In genomic region chr3:157618075-157618760, GRCh38 we compare ENCODE assay signal across 8 cellular contexts.
DNase-seq lines count a peak whose midpoint lies in the region; TF ChIP-seq lines count a peak whose summit lies in the region.

No MANE protein-coding gene starts in this region.

- H3K4me3 Mint-ChIP-seq in endodermal cell: no peak overlapping the region

- H3K4me1 Mint-ChIP-seq in endodermal cell: peaks cover 9% of the 10 kb centered on the region

- H3K9me3 ChIP-seq in endodermal cell (ENCODE audit: control insufficient read depth, low read length): no peaks in the 10 kb centered on the region

- no peak overlapping the region for H3K27ac Mint-ChIP-seq in endodermal cell

- H3K36me3 ChIP-seq in endodermal cell (ENCODE audit: control insufficient read depth, insufficient read depth, low read length): no peaks in the 10 kb centered on the region

- H3K27ac ChIP-seq in endodermal cell (ENCODE audit: low read depth, low read length): no peak overlapping the region

- TF ChIP-seq CTCF in GM10248 (IDR thresholded peaks at IDR 0.05; ENCODE audit: control extremely low read depth, extremely low read depth, low read depth, missing control alignments) (peak; percentile 61), endodermal cell (conservative IDR thresholded peaks at IDR 0.05) (peak; percentile 80)

- 37 to 42% methylated on average over 2 to 5 of the region's 6 CpGs for WGBS in endodermal cell (ENCODE audit: insufficient coverage in 1 of 2, insufficient read length in 1 of 2), 2 experiments

- H3K36me3 Mint-ChIP-seq in endodermal cell (ENCODE audit: low read depth): no peaks in the 10 kb centered on the region

- POLR2A ChIA-PET in GM10248 (lab: Yijun Ruan, JAX): no interaction called here
- POLR2A ChIA-PET in HEK293T (lab: Yijun Ruan, JAX): no interaction called here

- no peaks in the 10 kb centered on the region for H3K9me3 Mint-ChIP-seq in endodermal cell

- H3K4me1 ChIP-seq in endodermal cell (ENCODE audit: control insufficient read depth, insufficient read depth, low read length): no peaks in the 10 kb centered on the region

- no peaks in the 10 kb centered on the region for H3K27me3 ChIP-seq in endodermal cell (ENCODE audit: control insufficient read depth, insufficient read depth, low read length, poor library complexity, severe bottlenecking)

- peak; percentile 18 for DNase-seq in 8988T
- DNase-seq in GM10248 (ENCODE audit: extremely low spot score): peak; percentile 53
- peak; percentile 47 for DNase-seq in HEK293T (ENCODE audit: extremely low spot score)
- DNase-seq in M059J (ENCODE audit: low read depth): peak; percentile 87
- DNase-seq in RKO (ENCODE audit: low spot score): peak; percentile 92
- DNase-seq in endodermal cell: no peak
- peak; percentile 48 for DNase-seq in middle frontal gyrus (ENCODE audit: extremely low spot score, low spot score)
- no peak for DNase-seq in islet precursor cell

- no peaks in the 10 kb centered on the region for H3K27me3 Mint-ChIP-seq in endodermal cell (ENCODE audit: insufficient read depth)

- CTCF ChIA-PET in GM10248 (lab: Yijun Ruan, JAX) (interaction anchor here (1.1 to 4.6 kb wide), 4 partner anchors 11 to 1025 kb away, joined by 4 to 36 read pairs (median 4); no protein-coding TSS in a partner anchor), HEK293T (lab: Yijun Ruan, JAX) (interaction anchor here (0.6 kb wide), 1 partner anchor 243 kb away, joined by 3 read pairs; no protein-coding TSS in a partner anchor)

- no peak overlapping the region for H3K4me3 ChIP-seq in endodermal cell (ENCODE audit: low read length)

- no peak overlapping the region for H3K9ac ChIP-seq in endodermal cell (ENCODE audit: extremely low read depth, low read length, poor library complexity, severe bottlenecking)

TF ChIP-seq in HEK293T, 16 proteins besides CTCF, POLR2A, EP300 and RAD21:
- TF ChIP-seq ZNF384 (IDR thresholded peaks at IDR 0.05) (peak; percentile 96), PKNOX1 (IDR thresholded peaks at IDR 0.05) (peak; percentile 83), CTBP1 (IDR thresholded peaks at IDR 0.05; ENCODE audit: borderline replicate concordance) (no peak), FOXA1 (IDR thresholded peaks at IDR 0.05) (no peak), BHLHE40 (IDR thresholded peaks at IDR 0.05; ENCODE audit: borderline replicate concordance) (no peak)

Comparison
In these comparisons a context has a peak if more than half of its experiments do, and no peak if none do; other contexts are left out.
1. DNase-seq: peak in 8988T (single experiment), GM10248 (single experiment), HEK293T (single experiment), M059J (single experiment), RKO (single experiment) and middle frontal gyrus (single experiment); none in endodermal cell (single experiment) and islet precursor cell (single experiment).